ENCODE assay signal across 16 cellular contexts in genomic region chr7:17580861-17581260, GRCh38.
A peak's percentile ranks its signal among the peaks of the same experiment; 100 is the strongest.
DNase-seq lines count a peak whose midpoint lies in the region; ATAC-seq and TF ChIP-seq lines count a peak whose summit lies in the region.
"Had no signal": no experiment of that assay in that cellular context is flagged by ENCODE, and none has a peak within 500 bp of the region (broad histone marks: within the 10 kb centered on the region; RNA-seq: fewer than 3 reads in every experiment).

No MANE protein-coding gene starts in this region.

- H3K9me3 ChIP-seq in SK-N-MC (ENCODE audit: low read depth, low read length) (no peaks in the 10 kb centered on the region), osteoblast (ENCODE audit: low read depth, low read length) (no peaks in the 10 kb centered on the region), gastroesophageal sphincter (peaks cover 0 to 24% (median 0%) of the 10 kb centered on the region in 3 donors)

- WGBS in gastroesophageal sphincter (ENCODE audit: low coverage in 1 of 2), 2 donors: 62 to 75% methylated on average over 1 of the region's 1 CpG

- H3K9ac ChIP-seq in SK-N-MC (ENCODE audit: insufficient read length): no peak overlapping the region
- H3K9ac ChIP-seq: BLaER1 had no signal

- H3K4me1 ChIP-seq in osteoblast (ENCODE audit: insufficient read depth, low read length): peaks cover 12% of the 10 kb centered on the region
- H3K4me1 ChIP-seq in gastroesophageal sphincter: no peaks in the 10 kb centered on the region
- H3K4me1 ChIP-seq: A549 had no signal

- ATAC-seq in GM19455 (IDR thresholded peaks at IDR 0.05; ENCODE audit: unreplicated experiment) (no peak), gastroesophageal sphincter (no peak)
- ATAC-seq: A549, GM23338 had no signal

- H3K4me3 ChIP-seq in AG10803 (ENCODE audit: low read length): no peak overlapping the region
- peak overlapping the region; percentile 19 for H3K4me3 ChIP-seq in SK-N-MC
- no peak overlapping the region for H3K4me3 ChIP-seq in fibroblast of mammary gland (ENCODE audit: control insufficient read depth, low read depth, low read length)
- no peak overlapping the region for H3K4me3 ChIP-seq in osteoblast (ENCODE audit: insufficient read depth, low read length)
- H3K4me3 ChIP-seq in gastroesophageal sphincter: no peak overlapping the region
- H3K4me3 ChIP-seq: A549, BLaER1, GM23338 had no signal

- TF ChIP-seq POLR2A in gastroesophageal sphincter (IDR thresholded peaks at IDR 0.05): no peak

- no peaks in the 10 kb centered on the region for H4K20me1 ChIP-seq in osteoblast (ENCODE audit: insufficient read depth, low read length)
- H4K20me1 ChIP-seq: BLaER1 had no signal

- H3K27me3 ChIP-seq in osteoblast (ENCODE audit: insufficient read depth, low read length): no peaks in the 10 kb centered on the region
- H3K27me3 ChIP-seq in gastroesophageal sphincter: no peaks in the 10 kb centered on the region
- H3K27me3 ChIP-seq: BLaER1 had no signal

- H3K27ac ChIP-seq in SK-N-MC (peak overlapping the region; percentile 4; the same call in 1 of the 2 replicates), osteoblast (ENCODE audit: low read depth, low read length) (peak overlapping the region; percentile 2), gastroesophageal sphincter (no peak overlapping the region)
- H3K27ac ChIP-seq: 22Rv1, A549, BLaER1 had no signal

- DNase-seq in AG10803 (ENCODE audit: low read depth) (peak; percentile 75), SK-N-MC (ENCODE audit: low read depth, low spot score) (no peak), fibroblast of mammary gland (ENCODE audit: low read depth) (peak; percentile 61), osteoblast (ENCODE audit: insufficient read length, low spot score, missing footprints) (no peak), NCI-H510A (lab: John Stamatoyannopoulos, UW) (no peak)
- DNase-seq: CD4-positive, alpha-beta memory T cell; COR-L47; DMS 273 treated with DMSO at 0.1 percent for 48 hours; DMS53; DND-41 had no signal

- TF ChIP-seq CTCF in AG10803 (conservative IDR thresholded peaks at IDR 0.05; ENCODE audit: low read length) (no peak), fibroblast of mammary gland (conservative IDR thresholded peaks at IDR 0.05; ENCODE audit: control insufficient read depth, insufficient read depth, low read depth, low read length) (no peak), osteoblast (IDR thresholded peaks at IDR 0.05; ENCODE audit: extremely low read depth, low read depth, low read length) (no peak), gastroesophageal sphincter (IDR thresholded peaks at IDR 0.05) (no peak)

- H3K36me3 ChIP-seq in SK-N-MC (ENCODE audit: insufficient read depth, low read length) (no peaks in the 10 kb centered on the region), osteoblast (ENCODE audit: insufficient read depth, low read length) (no peaks in the 10 kb centered on the region), gastroesophageal sphincter (no peaks in the 10 kb centered on the region)
- H3K36me3 ChIP-seq: BLaER1 had no signal

- TF ChIP-seq EP300 in gastroesophageal sphincter (IDR thresholded peaks at IDR 0.05): no peak

- no peaks in the 10 kb centered on the region for H3K79me2 ChIP-seq in osteoblast (ENCODE audit: insufficient read depth, low read length)

- H2AFZ ChIP-seq in osteoblast (ENCODE audit: low read length): no peak overlapping the region
- H2AFZ ChIP-seq: GM23338 had no signal

- no peak overlapping the region for H3K4me2 ChIP-seq in osteoblast (ENCODE audit: insufficient read depth, low read length)
- H3K4me2 ChIP-seq: A549, BLaER1, GM23338 had no signal

Comparison
In these comparisons a context has a peak if more than half of its experiments do, and no peak if none do; other contexts are left out.
1. DNase-seq: peak in AG10803 (single experiment) and fibroblast of mammary gland (single experiment); none in SK-N-MC (single experiment), osteoblast (single experiment) and NCI-H510A (single experiment).
2. H3K27ac ChIP-seq: peak in SK-N-MC (single experiment) and osteoblast (single experiment); none in gastroesophageal sphincter (0 of 4).